In genomic region chr1:21064057-21064456, GRCh38 we compare ENCODE assay signal across 21 cellular contexts.
"Had no signal": no experiment of that assay in that cellular context is flagged by ENCODE, and none has a peak within 500 bp of the region (broad histone marks: within the 10 kb centered on the region; RNA-seq: fewer than 3 reads in every experiment).

No MANE protein-coding gene starts in this region.

- H3K4me3 ChIP-seq: dorsolateral prefrontal cortex, lower lobe of right lung, pancreas, sigmoid colon, stomach had no signal

- H3K27me3 ChIP-seq: brain microvascular endothelial cell, dorsolateral prefrontal cortex, neutrophil, pancreas, sigmoid colon, stomach had no signal

- DNase-seq: activated B cell treated with CpG ODN at 0.5 μM for 24 hours; activated CD4-positive, alpha-beta memory T cell treated with anti-CD3 and anti-CD28 coated beads, Interleukin-2, amount 10 ng/mL, durations not matched to agents 7 days and 5 days; activated CD4-positive, alpha-beta T cell treated with anti-CD3 and anti-CD28 coated beads for 48 hours; activated CD8-positive, alpha-beta memory T cell treated with anti-CD3 and anti-CD28 coated beads, Interleukin-2, amount 10 ng/mL, durations not matched to agents 7 days and 5 days; activated naive CD4-positive, alpha-beta T cell; activated naive CD8-positive, alpha-beta T cell treated with anti-CD3 and anti-CD28 coated beads for 36 hours; brain microvascular endothelial cell; central memory CD4-positive, alpha-beta T cell; dorsolateral prefrontal cortex; endodermal cell; foreskin fibroblast; lower lobe of right lung; natural killer cell; pancreas; sigmoid colon; stimulated activated CD4-positive, alpha-beta T cell treated with anti-CD3 and anti-CD28 coated beads, Interleukin-4, amount 100 ng/mL, for 24 hours; stomach had no signal

- ATAC-seq: activated CD8-positive, alpha-beta memory T cell treated with anti-CD3 and anti-CD28 coated beads, Interleukin-2, amount 10 ng/mL, durations not matched to agents 7 days and 5 days; activated T-helper 17 cell treated with anti-CD3 and anti-CD28 coated beads, Interleukin-2, amount 50 U/mL, for 72 hours; lower lobe of right lung; natural killer cell; pancreas; stimulated activated effector memory CD8-positive, alpha-beta T cell treated with anti-CD3 and anti-CD28 coated beads, Interleukin-12 subunit alpha, Interleukin-12 subunit beta, amount 100 ng/mL, for 72 hours had no signal

- H3K27ac ChIP-seq: brain microvascular endothelial cell, dorsolateral prefrontal cortex, epithelial cell of prostate, lower lobe of right lung, neutrophil, pancreas, sigmoid colon, stomach had no signal

- H3K36me3 ChIP-seq: brain microvascular endothelial cell, lower lobe of right lung, neutrophil, pancreas, sigmoid colon, stomach had no signal

- H3K9me3 ChIP-seq: lower lobe of right lung, neutrophil, pancreas, sigmoid colon, stomach had no signal

- H3K4me1 ChIP-seq: lower lobe of right lung, pancreas had no signal
